11 cellular contexts compared by ENCODE assay signal in the genomic region with DNA sequence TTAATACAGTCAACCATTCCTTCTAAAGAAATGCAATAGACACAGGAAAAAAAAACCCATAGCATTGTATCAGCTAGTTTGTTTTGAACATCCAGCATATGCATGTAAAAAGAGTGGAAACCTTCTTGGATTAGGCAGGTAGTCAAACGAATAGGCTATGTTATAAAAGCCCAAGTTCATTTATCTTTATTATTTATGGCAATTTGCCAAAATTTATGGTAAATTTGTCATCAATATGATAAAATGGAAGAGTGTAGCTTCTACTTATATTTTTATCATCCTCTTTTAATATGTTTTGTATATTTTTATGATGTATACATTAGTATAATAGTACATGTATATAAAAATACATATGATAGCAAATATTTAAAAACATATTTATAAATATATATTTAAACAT. TPM values are rescaled to one million over a fixed set of nuclear protein-coding genes. Genes with fewer than 3 reads are reported as not detected.
"Had no signal": no experiment of that assay in that cellular context is flagged by ENCODE, and none has a peak within 500 bp of the region (broad histone marks: within the 10 kb centered on the region; RNA-seq: fewer than 3 reads in every experiment).

No MANE protein-coding gene starts in this region.

- H3K4me3 ChIP-seq: GM23338 had no signal

- H2AFZ ChIP-seq: GM23338 had no signal

- DNase-seq: H9, HCEC 1CT, HFFc6, KG1 had no signal

- FAIRE-seq: H1, H54, HepG2 had no signal

- H3K27ac ChIP-seq: HL-60 had no signal

- H3K4me2 ChIP-seq: GM23338 had no signal

RNA-seq across cellular contexts. Expression of gene DSC1, which starts 23.9 kb away (rescaled TPM):
- total RNA-seq: GM23338, H1, H9, HepG2, HFFc6, HT1080 had no signal
- polyA plus RNA-seq: GM23338, HepG2 had no signal

RNA-seq across cellular contexts. Expression of gene DSC2, which starts 36.5 kb away (rescaled TPM):
- total RNA-seq: HFFc6 had no signal
- polyA plus RNA-seq: IgD-negative memory B cell had no signal
